In genomic region chr3:177199206-177199765, GRCh38 we compare ENCODE assay signal across 9 cellular contexts. TPM values are rescaled to one million over a fixed set of nuclear protein-coding genes. Genes with fewer than 3 reads are reported as not detected.
A peak's percentile ranks its signal among the peaks of the same experiment; 100 is the strongest.
DNase-seq lines count a peak whose midpoint lies in the region; ATAC-seq and TF ChIP-seq lines count a peak whose summit lies in the region.
"Had no signal": no experiment of that assay in that cellular context is flagged by ENCODE, and none has a peak within 500 bp of the region (broad histone marks: within the 10 kb centered on the region; RNA-seq: fewer than 3 reads in every experiment).

No MANE protein-coding gene starts in this region.

- peak overlapping the region; percentile 92 for H3K27ac Mint-ChIP-seq in activated naive CD8-positive, alpha-beta T cell treated with anti-CD3 and anti-CD28 coated beads, Interleukin-2, amount 10 ng/mL, durations not matched to agents 7 days and 5 days
- peak overlapping the region; percentile 93 to 97 for H3K27ac Mint-ChIP-seq in natural killer cell

- no peak overlapping the region for H3K9ac ChIP-seq in HUES64 (ENCODE audit: low read depth, low read length)

- peaks cover 46% of the 10 kb centered on the region for H3K4me1 Mint-ChIP-seq in activated naive CD8-positive, alpha-beta T cell treated with anti-CD3 and anti-CD28 coated beads, Interleukin-2, amount 10 ng/mL, durations not matched to agents 7 days and 5 days
- H3K4me1 Mint-ChIP-seq in natural killer cell, result peaks cover 46 to 56% of the 10 kb centered on the region in 2 donors

- BruUV-seq in A673 (replicated peaks; lab: Mats Ljungman, UMichigan), result no TSS peak

- intact Hi-C loops in A673 (cut with micrococcal nuclease; ENCODE audit: unreplicated experiment), result loop anchor here (5.0 to 10.0 kb wide), 4 partner anchors 147 to 1126 kb away; no protein-coding TSS in a partner anchor
- intact Hi-C loops in natural killer cell (cut with micrococcal nuclease), result loop anchor here (2.0 to 10.0 kb wide), 7 partner anchors 54 to 586 kb away; no protein-coding TSS in a partner anchor

- no peak for TF ChIP-seq CTCF in A673 (conservative IDR thresholded peaks at IDR 0.05; ENCODE audit: low read depth, low read length)
- TF ChIP-seq CTCF in natural killer cell (IDR thresholded peaks at IDR 0.05), result no peak

- H3K27ac ChIP-seq in A673 (ENCODE audit: low read depth, low read length, poor library complexity, severe bottlenecking), result peak overlapping the region; percentile 86
- H3K27ac ChIP-seq in HUES64 (ENCODE audit: low read depth, low read length), result peak overlapping the region; percentile 100; the same call in 1 of the 2 replicates

- H3K9me3 Mint-ChIP-seq in activated naive CD8-positive, alpha-beta T cell treated with anti-CD3 and anti-CD28 coated beads, Interleukin-2, amount 10 ng/mL, durations not matched to agents 7 days and 5 days, result peaks cover 1% of the 10 kb centered on the region
- no peaks in the 10 kb centered on the region for H3K9me3 Mint-ChIP-seq in natural killer cell

- POLR2A ChIA-PET in A673 (lab: Charles Lee; ENCODE audit: low non-redundant PET), result no interaction called here
- POLR2A ChIA-PET in activated naive CD8-positive, alpha-beta T cell treated with anti-CD3 and anti-CD28 coated beads, Interleukin-2, amount 10 ng/mL, durations not matched to agents 7 days and 5 days (lab: Charles Lee), result interaction anchor here (1.0 to 6.0 kb wide), 4 partner anchors 75 to 160 kb away, joined by 3 to 149 read pairs (median 8); no protein-coding TSS in a partner anchor

- H3K9me3 ChIP-seq in A673 (ENCODE audit: low read depth, low read length, poor library complexity, severe bottlenecking) (no peaks in the 10 kb centered on the region), HUES64 (ENCODE audit: insufficient read depth, low read depth, low read length) (peaks cover 4% of the 10 kb centered on the region; the same call in 1 of the 2 replicates)

- peaks cover 10% of the 10 kb centered on the region for H3K36me3 Mint-ChIP-seq in activated naive CD8-positive, alpha-beta T cell treated with anti-CD3 and anti-CD28 coated beads, Interleukin-2, amount 10 ng/mL, durations not matched to agents 7 days and 5 days
- no peaks in the 10 kb centered on the region for H3K36me3 Mint-ChIP-seq in natural killer cell

- ATAC-seq in activated naive CD8-positive, alpha-beta T cell treated with anti-CD3 and anti-CD28 coated beads, Interleukin-2, amount 10 ng/mL, durations not matched to agents 7 days and 5 days (ENCODE audit: low read depth), result no peak
- no peak for ATAC-seq in natural killer cell

- WGBS in HUES64, result 49% methylated on average over 4 of the region's 6 CpGs

- H3K4me1 ChIP-seq in A673 (ENCODE audit: insufficient read depth, low read length, poor library complexity, severe bottlenecking) (peaks cover 23% of the 10 kb centered on the region), HUES64 (ENCODE audit: insufficient read depth, low read length) (peaks cover 30% of the 10 kb centered on the region)

- H3K4me3 ChIP-seq in A673 (ENCODE audit: low read depth, low read length, poor library complexity, severe bottlenecking) (no peak overlapping the region), HUES64 (ENCODE audit: low read length) (no peak overlapping the region)

- no peaks in the 10 kb centered on the region for H3K36me3 ChIP-seq in A673 (ENCODE audit: insufficient read depth, low read length, poor library complexity, severe bottlenecking)
- H3K36me3 ChIP-seq in HUES64 (ENCODE audit: insufficient read depth, low read length), result no peaks in the 10 kb centered on the region

- peak overlapping the region; percentile 80 for H3K4me3 Mint-ChIP-seq in activated naive CD8-positive, alpha-beta T cell treated with anti-CD3 and anti-CD28 coated beads, Interleukin-2, amount 10 ng/mL, durations not matched to agents 7 days and 5 days
- peak overlapping the region; percentile 45 for H3K4me3 Mint-ChIP-seq in natural killer cell

- H3K27me3 ChIP-seq in A673 (replicated peaks; ENCODE audit: insufficient read depth, low read depth, low read length, poor library complexity) (no peaks in the 10 kb centered on the region), HUES64 (ENCODE audit: insufficient read depth, low read length) (no peaks in the 10 kb centered on the region)

- CTCF ChIA-PET in A673 (lab: Charles Lee), result interaction anchor here (0.6 kb wide), 1 partner anchor 37 kb away, joined by 3 read pairs; no protein-coding TSS in a partner anchor

- DNase-seq in A673 (ENCODE audit: low spot score) (no peak), natural killer cell (no peak), hypothalamus (lab: John Stamatoyannopoulos, UW) (no peak), MV-4-11 (lab: John Stamatoyannopoulos, UW) (no peak), OCI-M2 (lab: John Stamatoyannopoulos, UW; ENCODE audit: unreplicated experiment) (no peak), T-helper 9 cell (no peak)
- no peak for DNase-seq in activated naive CD8-positive, alpha-beta T cell treated with anti-CD3 and anti-CD28 coated beads, Interleukin-2, amount 10 ng/mL, durations not matched to agents 7 days and 5 days
- DNase-seq: NCI-H774 had no signal

- no peaks in the 10 kb centered on the region for H3K27me3 Mint-ChIP-seq in activated naive CD8-positive, alpha-beta T cell treated with anti-CD3 and anti-CD28 coated beads, Interleukin-2, amount 10 ng/mL, durations not matched to agents 7 days and 5 days
- no peaks in the 10 kb centered on the region for H3K27me3 Mint-ChIP-seq in natural killer cell (ENCODE audit: low read depth in 2 of 2)

RNA-seq across cellular contexts. Expression of gene TBL1XR1, which starts 2.0 kb away (rescaled TPM):
- total RNA-seq in A673 (2021), result 186 and 220 TPM in 2 replicates
- 50.1 TPM for polyA plus RNA-seq in HUES64 (2013, experiment 1 of 2)
- 65.0 TPM for polyA plus RNA-seq in HUES64 (2013, experiment 2 of 2)
- 100 to 1,000 TPM; 176 TPM for total RNA-seq in activated naive CD8-positive, alpha-beta T cell treated with anti-CD3 and anti-CD28 coated beads, Interleukin-2, amount 10 ng/mL, durations not matched to agents 7 days and 5 days
- total RNA-seq in natural killer cell, result 100 to 1,000 TPM in 1 of 3 donors, 10 to 100 TPM in 2; 74.6 to 118 (median 81.7) TPM
